In the genomic region with DNA sequence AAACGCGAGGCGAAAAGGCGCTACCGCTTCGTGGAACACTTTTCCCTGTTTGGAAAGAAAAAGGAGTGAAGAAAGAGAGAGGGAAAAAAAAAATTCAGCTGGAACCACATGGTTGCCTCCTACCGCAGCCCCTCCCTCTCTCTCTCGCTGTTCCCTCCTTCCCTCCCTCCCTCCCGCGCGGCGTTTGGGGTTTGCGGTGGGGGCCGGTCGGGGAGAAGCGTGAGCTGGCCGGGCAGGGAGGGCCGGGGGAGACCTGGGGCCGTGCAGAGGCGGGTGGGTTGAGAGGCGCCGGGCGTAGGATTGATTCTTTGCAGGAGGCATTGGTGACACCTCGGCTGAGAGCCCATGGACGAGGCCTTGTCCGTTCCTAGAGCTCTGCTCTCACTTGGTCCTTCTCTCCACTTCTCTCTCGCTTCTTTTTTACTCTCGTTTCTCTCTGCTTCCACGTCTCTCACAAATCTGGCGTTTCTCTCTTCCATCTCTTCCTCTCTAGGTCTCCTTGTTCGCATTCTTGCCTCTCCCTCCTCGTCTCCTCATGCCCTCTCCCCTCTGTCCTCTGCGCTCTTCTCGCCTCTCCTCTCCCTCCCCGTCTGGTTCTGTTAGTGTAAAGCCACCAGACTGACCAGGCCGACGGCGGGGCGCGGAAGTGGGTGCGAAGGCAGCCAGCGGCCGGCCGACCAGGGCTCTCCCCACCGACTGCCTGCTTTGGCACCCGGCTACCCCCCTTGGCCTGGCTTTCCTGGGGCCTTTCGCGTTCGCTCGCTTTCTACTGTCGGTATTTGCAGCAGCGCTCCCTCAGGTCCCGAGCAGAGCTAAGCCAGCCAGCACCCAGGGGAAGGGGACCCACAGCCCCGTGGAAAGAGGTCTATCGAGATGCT, we compare ENCODE assay signal across 8 cellular contexts. TPM values are rescaled to one million over a fixed set of nuclear protein-coding genes. Genes with fewer than 3 reads are reported as not detected.
DNase-seq lines count a peak whose midpoint lies in the region; ATAC-seq and TF ChIP-seq lines count a peak whose summit lies in the region.

A gene with protein sequence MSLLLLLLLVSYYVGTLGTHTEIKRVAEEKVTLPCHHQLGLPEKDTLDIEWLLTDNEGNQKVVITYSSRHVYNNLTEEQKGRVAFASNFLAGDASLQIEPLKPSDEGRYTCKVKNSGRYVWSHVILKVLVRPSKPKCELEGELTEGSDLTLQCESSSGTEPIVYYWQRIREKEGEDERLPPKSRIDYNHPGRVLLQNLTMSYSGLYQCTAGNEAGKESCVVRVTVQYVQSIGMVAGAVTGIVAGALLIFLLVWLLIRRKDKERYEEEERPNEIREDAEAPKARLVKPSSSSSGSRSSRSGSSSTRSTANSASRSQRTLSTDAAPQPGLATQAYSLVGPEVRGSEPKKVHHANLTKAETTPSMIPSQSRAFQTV (minus strand): TSS at position 67 of the 878 bp plus-strand sequence. CDS start 308 bp downstream, outside the sequence.

- peaks cover 8% of the 10 kb centered on the region for H3K4me1 Mint-ChIP-seq in Calu3 (ENCODE audit: low read depth, unreplicated experiment)
- peaks cover 35% of the 10 kb centered on the region for H3K4me1 Mint-ChIP-seq in stimulated activated naive CD8-positive, alpha-beta T cell treated with anti-CD3 and anti-CD28 coated beads, Interleukin-15, amount 100 ng/mL, for 72 hours

- intact Hi-C loops in Calu3 (cut with micrococcal nuclease; ENCODE audit: unreplicated experiment), result no loop called here

- peaks cover 71% of the 10 kb centered on the region for H3K27me3 Mint-ChIP-seq in Calu3 (ENCODE audit: unreplicated experiment)
- peaks cover 86% of the 10 kb centered on the region for H3K27me3 Mint-ChIP-seq in stimulated activated naive CD8-positive, alpha-beta T cell treated with anti-CD3 and anti-CD28 coated beads, Interleukin-15, amount 100 ng/mL, for 72 hours

- no peaks in the 10 kb centered on the region for H3K9me3 Mint-ChIP-seq in Calu3 (ENCODE audit: low read depth, unreplicated experiment)
- H3K9me3 Mint-ChIP-seq in stimulated activated naive CD8-positive, alpha-beta T cell treated with anti-CD3 and anti-CD28 coated beads, Interleukin-15, amount 100 ng/mL, for 72 hours, result no peaks in the 10 kb centered on the region

- BruUV-seq in Calu3 (replicated peaks; lab: Mats Ljungman, UMichigan), result no TSS peak

- CTCF ChIA-PET in Calu3 (lab: Charles Lee), result no interaction called here

- peak; percentile 15 for ATAC-seq in left lobe of liver
- ATAC-seq in stimulated activated naive CD8-positive, alpha-beta T cell treated with anti-CD3 and anti-CD28 coated beads, Interleukin-15, amount 100 ng/mL, for 72 hours, result peak; percentile 56

- TF ChIP-seq CTCF in Calu3 (IDR thresholded peaks at IDR 0.05; ENCODE audit: unreplicated experiment), result no peak

- H3K27ac Mint-ChIP-seq in Calu3 (ENCODE audit: unreplicated experiment), result no peak within 1 kb of the TSS
- no peak within 1 kb of the TSS for H3K27ac Mint-ChIP-seq in stimulated activated naive CD8-positive, alpha-beta T cell treated with anti-CD3 and anti-CD28 coated beads, Interleukin-15, amount 100 ng/mL, for 72 hours

- DNase-seq in Calu3 (no peak), NCI-H1105 treated with DMSO at 0.1 percent for 48 hours (lab: John Stamatoyannopoulos, UW) (peak; percentile 53), cerebellum (ENCODE audit: low spot score) (no peak), left lobe of liver (ENCODE audit: low spot score) (no peak), NCI-H2107 (lab: John Stamatoyannopoulos, UW) (no peak), HuH-7.5 (ENCODE audit: low spot score) (no peak)
- DNase-seq in stimulated activated naive CD8-positive, alpha-beta T cell treated with anti-CD3 and anti-CD28 coated beads, Interleukin-15, amount 100 ng/mL, for 72 hours, result peak in 1 of 2 donors; percentile 15
- DNase-seq in stimulated activated naive CD4-positive, alpha-beta T cell (lab: John Stamatoyannopoulos, UW), result no peak

- peaks cover 4% of the 10 kb centered on the region for H3K36me3 Mint-ChIP-seq in Calu3 (ENCODE audit: insufficient read depth, unreplicated experiment)

- peak within 1 kb of the TSS; percentile 42 for H3K4me3 Mint-ChIP-seq in Calu3 (ENCODE audit: low read depth, unreplicated experiment)
- H3K4me3 Mint-ChIP-seq in stimulated activated naive CD8-positive, alpha-beta T cell treated with anti-CD3 and anti-CD28 coated beads, Interleukin-15, amount 100 ng/mL, for 72 hours, result peak within 1 kb of the TSS; percentile 70 to 74

RNA-seq across cellular contexts. Expression of the gene that starts here (rescaled TPM):
- total RNA-seq in Calu3 (2022), result not detected in 2 replicates
- total RNA-seq in cerebellum, result 16.5 TPM
- 0.45 TPM for total RNA-seq in left lobe of liver

Comparison
In these comparisons a context has a peak if more than half of its experiments do, and no peak if none do; other contexts are left out.
1. RNA of the gene that starts here (total RNA-seq): 16.5 TPM in cerebellum (single experiment); 0.45 TPM in left lobe of liver (single experiment) and not detected in Calu3; every median in the first group is over 10 times any median in the second.
2. Peak in ATAC-seq in left lobe of liver; RNA of the gene not detected or under 1 TPM.